Comparison of ENCODE assay signal across 25 cellular contexts in genomic region chr13:25776722-25777121, GRCh38.
"Had no signal": no experiment of that assay in that cellular context is flagged by ENCODE, and none has a peak within 500 bp of the region (broad histone marks: within the 10 kb centered on the region; RNA-seq: fewer than 3 reads in every experiment).

No MANE protein-coding gene starts in this region.

- H3K4me1 ChIP-seq: lower lobe of right lung, parathyroid adenoma had no signal

- H3K4me3 Mint-ChIP-seq: activated CD4-positive, alpha-beta memory T cell treated with anti-CD3 and anti-CD28 coated beads for 36 hours; activated CD4-positive, alpha-beta T cell treated with anti-CD3 and anti-CD28 coated beads, Interleukin-2, amount 10 ng/mL, durations not matched to agents 24 days and 14 days; activated naive CD4-positive, alpha-beta T cell treated with anti-CD3 and anti-CD28 coated beads, Interleukin-2, amount 50 U/mL, for 24 hours; activated naive CD8-positive, alpha-beta T cell treated with anti-CD3 and anti-CD28 coated beads, Interleukin-2, amount 50 U/mL, for 24 hours; activated T-cell treated with anti-CD3 and anti-CD28 coated beads, Interleukin-2, amount 50 U/mL, for 24 hours; naive B cell; stimulated activated naive CD8-positive, alpha-beta T cell treated with anti-CD3 and anti-CD28 coated beads, Interleukin-15, Interleukin-2, amounts not matched to agents 100 ng/mL and 50 ng/mL, for 24 hours had no signal

- ATAC-seq: activated naive CD8-positive, alpha-beta T cell treated with anti-CD3 and anti-CD28 coated beads, Interleukin-2, amount 50 U/mL, for 24 hours; left lobe of liver; lower lobe of right lung had no signal

- H3K27ac ChIP-seq: epithelial cell of prostate, lower lobe of right lung, parathyroid adenoma, psoas muscle, right atrium auricular region, thoracic aorta had no signal

- H3K36me3 ChIP-seq: lower lobe of right lung, right atrium auricular region, thoracic aorta had no signal

- H3K27me3 ChIP-seq: right atrium auricular region had no signal

- H3K4me1 Mint-ChIP-seq: activated naive CD8-positive, alpha-beta T cell treated with anti-CD3 and anti-CD28 coated beads, Interleukin-2, amount 50 U/mL, for 24 hours had no signal

- H3K9me3 ChIP-seq: lower lobe of right lung, psoas muscle, right atrium auricular region, thoracic aorta had no signal

- H3K9me3 Mint-ChIP-seq: activated CD4-positive, alpha-beta memory T cell treated with anti-CD3 and anti-CD28 coated beads for 36 hours; activated CD4-positive, alpha-beta T cell treated with anti-CD3 and anti-CD28 coated beads, Interleukin-2, amount 10 ng/mL, durations not matched to agents 24 days and 14 days; activated naive CD4-positive, alpha-beta T cell treated with anti-CD3 and anti-CD28 coated beads, Interleukin-2, amount 50 U/mL, for 24 hours; activated naive CD8-positive, alpha-beta T cell treated with anti-CD3 and anti-CD28 coated beads, Interleukin-2, amount 50 U/mL, for 24 hours; activated T-cell treated with anti-CD3 and anti-CD28 coated beads, Interleukin-2, amount 50 U/mL, for 24 hours; stimulated activated naive CD8-positive, alpha-beta T cell treated with anti-CD3 and anti-CD28 coated beads, Interleukin-15, Interleukin-2, amounts not matched to agents 100 ng/mL and 50 ng/mL, for 24 hours had no signal

- H3K9ac ChIP-seq: parathyroid adenoma had no signal

- H3K27ac Mint-ChIP-seq: activated CD4-positive, alpha-beta memory T cell treated with anti-CD3 and anti-CD28 coated beads for 36 hours; activated CD4-positive, alpha-beta T cell treated with anti-CD3 and anti-CD28 coated beads, Interleukin-2, amount 10 ng/mL, durations not matched to agents 24 days and 14 days; activated naive CD4-positive, alpha-beta T cell treated with anti-CD3 and anti-CD28 coated beads, Interleukin-2, amount 50 U/mL, for 24 hours; activated naive CD8-positive, alpha-beta T cell treated with anti-CD3 and anti-CD28 coated beads, Interleukin-2, amount 50 U/mL, for 24 hours; activated T-cell treated with anti-CD3 and anti-CD28 coated beads, Interleukin-2, amount 50 U/mL, for 24 hours; naive B cell; stimulated activated naive CD8-positive, alpha-beta T cell treated with anti-CD3 and anti-CD28 coated beads, Interleukin-15, Interleukin-2, amounts not matched to agents 100 ng/mL and 50 ng/mL, for 24 hours had no signal

- H3K27me3 Mint-ChIP-seq: activated naive CD4-positive, alpha-beta T cell treated with anti-CD3 and anti-CD28 coated beads, Interleukin-2, amount 50 U/mL, for 24 hours; stimulated activated naive CD8-positive, alpha-beta T cell treated with anti-CD3 and anti-CD28 coated beads, Interleukin-15, Interleukin-2, amounts not matched to agents 100 ng/mL and 50 ng/mL, for 24 hours had no signal

- H3K36me3 Mint-ChIP-seq: activated CD4-positive, alpha-beta memory T cell treated with anti-CD3 and anti-CD28 coated beads for 36 hours; activated naive CD4-positive, alpha-beta T cell treated with anti-CD3 and anti-CD28 coated beads, Interleukin-2, amount 50 U/mL, for 24 hours; naive B cell had no signal

- DNase-seq: activated CD4-positive, alpha-beta memory T cell treated with anti-CD3 and anti-CD28 coated beads for 36 hours; activated CD4-positive, alpha-beta T cell treated with anti-CD3 and anti-CD28 coated beads, Interleukin-2, amount 10 ng/mL, durations not matched to agents 24 days and 14 days; activated CD4-positive, CD25-positive, alpha-beta regulatory T cell treated with anti-CD3 and anti-CD28 coated beads, Interleukin-2, amount 50 U/mL, for 72 hours; activated CD8-positive, alpha-beta memory T cell treated with anti-CD3 and anti-CD28 coated beads, Interleukin-2, amount 50 U/mL, for 48 hours; activated gamma-delta T cell treated with Interleukin-2 at 50 U/mL for 16 hours; activated naive CD8-positive, alpha-beta T cell treated with anti-CD3 and anti-CD28 coated beads, Interleukin-2, amount 50 U/mL, for 24 hours; activated T-cell treated with anti-CD3 and anti-CD28 coated beads, Interleukin-2, amount 50 U/mL, for 24 hours; amygdala; dermis blood vessel endothelial cell; effector CD4-positive, alpha-beta T cell; kidney glomerular epithelial cell; lower lobe of right lung; naive B cell; psoas muscle; stimulated activated CD4-positive, alpha-beta T cell treated with anti-CD3 and anti-CD28 coated beads, Interleukin-12 subunit alpha, Interleukin-12 subunit beta, amount 100 ng/mL, for 4 hours; stimulated activated CD4-positive, alpha-beta T cell treated with anti-CD3 and anti-CD28 coated beads, Interleukin-4, amount 100 ng/mL, for 1 hour; T-helper 2 cell; trophoblast cell had no signal

- H3K4me3 ChIP-seq: lower lobe of right lung, psoas muscle, right atrium auricular region, thoracic aorta had no signal
